ENCODE assay signal across 1 cellular context in genomic region chr2:238151628-238152235, GRCh38.
TF ChIP-seq lines count a peak whose summit lies in the region.

No MANE protein-coding gene starts in this region.

TF ChIP-seq in IMR-90, 13 proteins besides CTCF, POLR2A, EP300 and RAD21 (continued from another document):
- TF ChIP-seq ELK1 (IDR thresholded peaks at IDR 0.05; ENCODE audit: borderline replicate concordance, low read depth, low read length), result no peak
- no peak for TF ChIP-seq RFX5 (IDR thresholded peaks at IDR 0.05; ENCODE audit: low read depth, low read length)
- TF ChIP-seq MXI1 (IDR thresholded peaks at IDR 0.05; ENCODE audit: borderline replicate concordance, low read depth, low read length), result no peak
- no peak for TF ChIP-seq NFE2L2 (IDR thresholded peaks at IDR 0.05; ENCODE audit: low read depth, low read length)
- TF ChIP-seq RCOR1 (IDR thresholded peaks at IDR 0.05; ENCODE audit: insufficient replicate concordance, low read length), result no peak
- TF ChIP-seq USF2 (IDR thresholded peaks at IDR 0.05; ENCODE audit: low read depth, low read length), result no peak
- TF ChIP-seq FOS (IDR thresholded peaks at IDR 0.05; ENCODE audit: low read depth, low read length), result no peak
